ENCODE assay signal across 25 cellular contexts in genomic region chr1:191457889-191458288, GRCh38.
"Had no signal": no experiment of that assay in that cellular context is flagged by ENCODE, and none has a peak within 500 bp of the region (broad histone marks: within the 10 kb centered on the region; RNA-seq: fewer than 3 reads in every experiment).

No MANE protein-coding gene starts in this region.

- H3K9me3 ChIP-seq: colonic mucosa, esophagus muscularis mucosa, gastrocnemius medialis, heart right ventricle, left lung, lower lobe of right lung, mucosa of descending colon had no signal

- H3K36me3 ChIP-seq: colonic mucosa, esophagus muscularis mucosa, gastrocnemius medialis, heart right ventricle, left lung, lower lobe of right lung had no signal

- H3K4me3 ChIP-seq: colonic mucosa, esophagus muscularis mucosa, gastrocnemius medialis, heart right ventricle, left lung, lower lobe of right lung, mucosa of descending colon had no signal

- H3K27me3 ChIP-seq: colonic mucosa, esophagus muscularis mucosa, gastrocnemius medialis, heart right ventricle, left lung had no signal

- H3K27ac ChIP-seq: colonic mucosa, epithelial cell of prostate, esophagus muscularis mucosa, gastrocnemius medialis, heart right ventricle, left lung, lower lobe of right lung had no signal

- ATAC-seq: effector memory CD8-positive, alpha-beta T cell; gastrocnemius medialis; heart right ventricle; left cardiac atrium; left lung; left ventricle myocardium superior; lower lobe of right lung; mucosa of descending colon had no signal

- FAIRE-seq: endometrium, islet of Langerhans, keratinocyte had no signal

- DNase-seq: colonic mucosa; cortex of kidney; effector CD8-positive, alpha-beta T cell; effector memory CD8-positive, alpha-beta T cell; endodermal cell; erythroblast; foreskin fibroblast; foreskin melanocyte; gastrocnemius medialis; glutamatergic neuron; head of caudate nucleus; heart right ventricle; hippocampal formation; left cardiac atrium; left lung; left ventricle myocardium superior; lower lobe of right lung; mesenchymal stem cell; mucosa of descending colon; naive B cell had no signal

- H3K4me1 ChIP-seq: colonic mucosa, esophagus muscularis mucosa, gastrocnemius medialis, heart right ventricle, left lung, lower lobe of right lung had no signal
